In the genomic region with DNA sequence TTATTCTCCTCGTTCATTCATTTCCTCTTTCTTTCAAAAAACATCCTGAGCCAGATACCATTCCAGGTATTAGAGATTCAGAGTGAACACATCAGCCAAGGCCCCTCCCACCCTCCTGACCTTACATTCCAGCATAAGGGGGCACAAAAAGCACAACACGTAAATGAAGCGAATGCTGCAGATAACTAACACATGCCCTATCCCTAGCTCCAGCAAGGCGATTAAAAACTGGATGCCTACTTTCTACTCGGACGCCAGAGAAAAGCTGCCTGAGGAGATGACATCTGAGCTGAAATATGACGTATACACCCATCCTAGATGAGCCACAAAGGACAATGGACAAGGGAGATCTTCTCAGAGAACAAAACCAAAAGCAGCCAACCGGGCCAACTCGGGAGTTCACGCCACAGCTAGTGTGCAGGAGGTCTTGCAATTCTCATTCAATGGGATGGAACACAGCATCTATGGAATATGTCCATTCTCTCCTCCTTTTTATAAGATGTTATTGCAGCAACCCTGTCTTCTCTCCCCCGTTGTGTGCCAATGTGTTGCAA, we compare ENCODE assay signal across 22 cellular contexts. TPM values are rescaled to one million over a fixed set of nuclear protein-coding genes. Genes with fewer than 3 reads are reported as not detected.
DNase-seq lines count a peak whose midpoint lies in the region; ATAC-seq, FAIRE-seq and TF ChIP-seq lines count a peak whose summit lies in the region.
"Had no signal": no experiment of that assay in that cellular context is flagged by ENCODE, and none has a peak within 500 bp of the region (broad histone marks: within the 10 kb centered on the region; RNA-seq: fewer than 3 reads in every experiment).

No MANE protein-coding gene starts in this region.

- ATAC-seq in PC-3 (no peak), GM21825 (IDR thresholded peaks at IDR 0.05; ENCODE audit: unreplicated experiment) (no peak)
- ATAC-seq: activated CD4-positive, alpha-beta T cell treated with anti-CD3 and anti-CD28 coated beads for 36 hours; activated naive CD4-positive, alpha-beta T cell treated with anti-CD3 and anti-CD28 coated beads, Interleukin-2, amount 50 U/mL, for 72 hours; heart left ventricle had no signal

- FAIRE-seq in kidney (lab: Jason Lieb, UNC) = no peak
- FAIRE-seq: H1 had no signal

- H4K20me1 ChIP-seq in PC-3 (ENCODE audit: low read length) (no peaks in the 10 kb centered on the region), osteoblast (ENCODE audit: insufficient read depth, low read length) (no peaks in the 10 kb centered on the region)

- H3K4me1 ChIP-seq in ACC112 (ENCODE audit: control insufficient read depth, insufficient read depth, low read length, unreplicated experiment) (peaks cover 88% of the 10 kb centered on the region), PC-3 (ENCODE audit: insufficient read depth, low read length) (peaks cover 89% of the 10 kb centered on the region), osteoblast (ENCODE audit: insufficient read depth, low read length) (peaks cover 79% of the 10 kb centered on the region), kidney (ENCODE audit: control insufficient read depth in 1 of 2, insufficient read depth in 1 of 2, low read depth in 1 of 2, low read length in 2 of 2) (peaks cover 2 to 10% of the 10 kb centered on the region in 2 donors)

- no peaks in the 10 kb centered on the region for H3K9me2 ChIP-seq in PC-3 (replicated peaks; ENCODE audit: low read length)

- no peak overlapping the region for H2AFZ ChIP-seq in ACC112 (ENCODE audit: low read length, unreplicated experiment)
- no peak overlapping the region for H2AFZ ChIP-seq in PC-3 (ENCODE audit: low read length)
- H2AFZ ChIP-seq in osteoblast (ENCODE audit: low read length) = no peak overlapping the region

- H3K9ac ChIP-seq in PC-3 (ENCODE audit: low read length) (no peak overlapping the region), kidney (ENCODE audit: low read length in 2 of 2) (no peak overlapping the region)

- H3K27ac Mint-ChIP-seq in dendritic cell treated with granulocyte-macrophage colony-stimulating factor and Interleukin-4, amounts not matched to agents 40 ng/mL and 50 ng/mL, for 4 days = peak overlapping the region; percentile 17
- H3K27ac Mint-ChIP-seq: activated CD4-positive, alpha-beta T cell treated with anti-CD3 and anti-CD28 coated beads for 36 hours had no signal

- no TSS peak for BruUV-seq in PC-3 (replicated peaks; lab: Mats Ljungman, UMichigan)

- H3K36me3 ChIP-seq in ACC112 (ENCODE audit: insufficient read depth, low read length) (peaks cover 30% of the 10 kb centered on the region), PC-3 (ENCODE audit: low read depth, low read length) (peaks cover 26% of the 10 kb centered on the region), osteoblast (ENCODE audit: insufficient read depth, low read length) (peaks cover 7% of the 10 kb centered on the region), kidney (ENCODE audit: control insufficient read depth in 1 of 2, insufficient read depth in 2 of 2, low read length in 2 of 2) (peaks cover 2 to 7% of the 10 kb centered on the region in 2 donors)
- H3K36me3 ChIP-seq: right atrium auricular region had no signal

- H3K9me3 ChIP-seq in PC-3 (ENCODE audit: low read length) = no peaks in the 10 kb centered on the region
- no peaks in the 10 kb centered on the region for H3K9me3 ChIP-seq in osteoblast (ENCODE audit: low read depth, low read length)
- no peaks in the 10 kb centered on the region for H3K9me3 ChIP-seq in kidney (ENCODE audit: control insufficient read depth in 1 of 2, low read length in 2 of 2)
- H3K9me3 ChIP-seq: heart left ventricle, left ventricle myocardium inferior, right atrium auricular region had no signal

- H3K4me2 ChIP-seq in PC-3 (ENCODE audit: low read length) = peak overlapping the region; percentile 3; the same call in 1 of the 2 replicates
- no peak overlapping the region for H3K4me2 ChIP-seq in osteoblast (ENCODE audit: insufficient read depth, low read length)

- H3K4me3 ChIP-seq in ACC112 (ENCODE audit: low read depth, low read length) (no peak overlapping the region), PC-3 (ENCODE audit: low read length) (no peak overlapping the region), osteoblast (ENCODE audit: insufficient read depth, low read length) (no peak overlapping the region), kidney (ENCODE audit: low read length in 2 of 2) (no peak overlapping the region)
- H3K4me3 ChIP-seq: heart left ventricle, left ventricle myocardium inferior, right atrium auricular region had no signal

- H3F3A ChIP-seq in PC-3 (ENCODE audit: low read length, unreplicated experiment) = peaks cover 21% of the 10 kb centered on the region

- TF ChIP-seq CTCF in PC-3 (conservative IDR thresholded peaks at IDR 0.05; ENCODE audit: low read depth, low read length) = no peak
- no peak for TF ChIP-seq CTCF in osteoblast (IDR thresholded peaks at IDR 0.05; ENCODE audit: extremely low read depth, low read depth, low read length)
- TF ChIP-seq CTCF in kidney (IDR thresholded peaks at IDR 0.05; ENCODE audit: borderline replicate concordance, extremely low read depth, insufficient read depth) = no peak

- in situ Hi-C loops in ACHN (cut with HindIII; ENCODE audit: low pct_ligation_motif_present, low pct_unique_long_range_greater_than_20kb, low sequenced_read_pairs) = no loop called here

- intact Hi-C loops in PC-3 (cut with micrococcal nuclease) = no loop called here
- intact Hi-C loops in dendritic cell treated with granulocyte-macrophage colony-stimulating factor and Interleukin-4, amounts not matched to agents 40 ng/mL and 50 ng/mL, for 4 days (cut with micrococcal nuclease) = no loop called here
- intact Hi-C loops in kidney (cut with DNase I) = no loop called here

- no peak overlapping the region for H3K4me3 Mint-ChIP-seq in dendritic cell treated with granulocyte-macrophage colony-stimulating factor and Interleukin-4, amounts not matched to agents 40 ng/mL and 50 ng/mL, for 4 days
- H3K4me3 Mint-ChIP-seq: activated CD4-positive, alpha-beta T cell treated with anti-CD3 and anti-CD28 coated beads for 36 hours; CD4-positive, CD25-positive, alpha-beta regulatory T cell had no signal

- H3K4me1 Mint-ChIP-seq in dendritic cell treated with granulocyte-macrophage colony-stimulating factor and Interleukin-4, amounts not matched to agents 40 ng/mL and 50 ng/mL, for 4 days (ENCODE audit: low read depth) = peaks cover 45% of the 10 kb centered on the region

- CTCF ChIA-PET in PC-3 (lab: Charles Lee) = no interaction called here

- H3K9me3 Mint-ChIP-seq in dendritic cell treated with granulocyte-macrophage colony-stimulating factor and Interleukin-4, amounts not matched to agents 40 ng/mL and 50 ng/mL, for 4 days = no peaks in the 10 kb centered on the region
- H3K9me3 Mint-ChIP-seq: activated naive CD4-positive, alpha-beta T cell treated with anti-CD3 and anti-CD28 coated beads, Interleukin-2, amount 50 U/mL, for 72 hours; CD4-positive, CD25-positive, alpha-beta regulatory T cell had no signal

- DNase-seq in PC-3 = no peak
- no peak for DNase-seq in osteoblast (ENCODE audit: insufficient read length, low spot score, missing footprints)
- DNase-seq in ACHN = no peak
- no peak for DNase-seq in NCI-H345 treated with DMSO at 0.1 percent for 48 hours (lab: John Stamatoyannopoulos, UW; ENCODE audit: unreplicated experiment)
- no peak for DNase-seq in kidney
- DNase-seq: activated CD4-positive, alpha-beta T cell treated with anti-CD3 and anti-CD28 coated beads for 36 hours; CD4-positive, CD25-positive, alpha-beta regulatory T cell; DMS153; GF-D8; heart left ventricle; Karpas-422; left ventricle myocardium inferior; NCI-H1092; NCI-H2029 treated with DMSO at 0.1 percent for 48 hours; NCI-H345; SW 1271 had no signal

- peaks cover 51% of the 10 kb centered on the region for H3K79me2 ChIP-seq in ACC112 (ENCODE audit: control insufficient read depth, insufficient read depth, low read length, unreplicated experiment)
- H3K79me2 ChIP-seq in PC-3 (ENCODE audit: low read length) = peaks cover 64% of the 10 kb centered on the region
- peaks cover 46% of the 10 kb centered on the region for H3K79me2 ChIP-seq in osteoblast (ENCODE audit: insufficient read depth, low read length)

- H3K36me3 Mint-ChIP-seq in dendritic cell treated with granulocyte-macrophage colony-stimulating factor and Interleukin-4, amounts not matched to agents 40 ng/mL and 50 ng/mL, for 4 days (ENCODE audit: low read depth) = peaks cover 70% of the 10 kb centered on the region

- H3K27ac ChIP-seq in ACC112 (ENCODE audit: low read depth, low read length) (peak overlapping the region; percentile 94), PC-3 (ENCODE audit: low read length) (peak overlapping the region; percentile 93), osteoblast (ENCODE audit: low read depth, low read length) (peak overlapping the region; percentile 92), kidney (ENCODE audit: low read depth in 2 of 2, low read length in 2 of 2) (no peak overlapping the region)
- H3K27ac ChIP-seq: right atrium auricular region had no signal

- POLR2A ChIA-PET in PC-3 (lab: Charles Lee; ENCODE audit: unreplicated experiment) = interaction anchor here (0.7 kb wide), 1 partner anchor 77 kb away, joined by 3 read pairs; no protein-coding TSS in a partner anchor

- H3K27me3 ChIP-seq in ACC112 (ENCODE audit: insufficient read depth, low read length) = no peaks in the 10 kb centered on the region
- no peaks in the 10 kb centered on the region for H3K27me3 ChIP-seq in PC-3 (ENCODE audit: low read length)
- H3K27me3 ChIP-seq in osteoblast (ENCODE audit: insufficient read depth, low read length) = no peaks in the 10 kb centered on the region
- H3K27me3 ChIP-seq: heart left ventricle, right atrium auricular region had no signal

- no peaks in the 10 kb centered on the region for H3K27me3 Mint-ChIP-seq in dendritic cell treated with granulocyte-macrophage colony-stimulating factor and Interleukin-4, amounts not matched to agents 40 ng/mL and 50 ng/mL, for 4 days
- H3K27me3 Mint-ChIP-seq: activated CD4-positive, alpha-beta T cell treated with anti-CD3 and anti-CD28 coated beads for 36 hours; CD4-positive, CD25-positive, alpha-beta regulatory T cell had no signal

RNA-seq across cellular contexts. Expression of a gene that starts 33.5 kb away (rescaled TPM):
- total RNA-seq in PC-3 (2014; rRNA removed) (52.6 and 62.1 TPM in 2 replicates), osteoblast (51.3 and 62.6 TPM in 2 replicates), kidney (46.4 TPM)
- polyA plus RNA-seq in kidney (ENCODE audit: insufficient read depth, low read depth, low replicate concordance) = 48.3 TPM

Comparison
In these comparisons a context has a peak if more than half of its experiments do, and no peak if none do; other contexts are left out.
1. H3K27ac ChIP-seq: peak in ACC112 (single experiment), PC-3 (single experiment) and osteoblast (single experiment); none in kidney (0 of 2).